1 cellular context compared by ENCODE assay signal in the genomic region with DNA sequence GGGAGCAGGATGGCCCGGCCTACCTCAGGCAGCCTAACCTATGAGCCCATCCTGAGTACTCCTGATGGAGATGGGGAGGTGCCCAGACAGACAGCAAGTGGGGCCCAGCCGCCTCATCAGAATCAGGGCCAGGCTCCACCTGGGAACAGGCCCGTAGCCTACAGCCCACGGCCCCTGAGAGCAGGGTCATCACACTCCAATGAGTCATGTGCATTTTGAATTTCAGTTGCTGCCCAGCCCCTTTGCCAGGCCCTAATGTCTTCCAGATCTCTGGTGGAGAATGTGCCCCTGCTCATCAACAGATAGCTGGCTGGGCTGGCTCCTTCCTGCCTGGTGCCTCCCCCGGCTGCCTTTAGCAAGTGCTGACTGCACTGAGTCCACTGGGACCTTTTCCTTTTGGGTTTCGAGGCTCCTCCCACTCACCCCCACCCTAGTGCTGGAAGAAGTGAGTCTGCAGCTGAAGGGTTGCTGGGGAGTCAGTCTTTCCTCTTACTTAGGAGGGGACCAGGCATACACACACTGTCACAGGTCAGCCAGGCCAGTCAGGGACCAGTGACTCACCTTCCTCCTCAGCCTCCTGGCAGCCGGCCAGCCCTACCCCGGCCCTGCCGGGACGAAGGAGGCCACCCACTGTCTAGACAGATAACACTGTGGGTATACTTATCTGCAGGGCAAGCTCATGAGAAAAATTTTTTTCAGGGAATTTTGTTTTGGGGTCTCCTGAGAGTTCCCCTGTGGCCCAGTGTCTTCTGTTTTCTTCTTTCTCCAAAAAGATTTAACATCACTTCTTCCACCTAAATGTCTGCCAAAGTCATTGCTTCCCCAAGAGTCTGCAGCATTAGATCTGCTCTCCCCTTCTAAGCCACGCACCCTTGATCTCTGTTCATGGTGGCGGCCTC.
TF ChIP-seq lines count a peak whose summit lies in the region.

No MANE protein-coding gene starts in this region.

TF ChIP-seq in K562, 482 proteins besides CTCF, POLR2A, EP300 and RAD21 (continued from another document and continues in another):
- TF ChIP-seq RUNX1 (IDR thresholded peaks at IDR 0.05; ENCODE audit: low read depth) (peak; percentile 37; the same call in 1 of the 2 replicates), MEF2A (IDR thresholded peaks at IDR 0.05; ENCODE audit: control insufficient read depth, low read depth, low read length) (no peak), MBD2 (IDR thresholded peaks at IDR 0.05; ENCODE audit: borderline replicate concordance, low read depth) (peak; percentile 43), ZNF717 (CRISPR knock-in tag; IDR thresholded peaks at IDR 0.05) (no peak), ZBTB17 (CRISPR knock-in tag; IDR thresholded peaks at IDR 0.05) (peak; percentile 76; the same call in 1 of the 2 replicates), ZNF644 (tag; IDR thresholded peaks at IDR 0.05; ENCODE audit: low read depth) (no peak; the same call in 1 of the 2 replicates), SIN3B (IDR thresholded peaks at IDR 0.05; ENCODE audit: low read depth) (no peak), BHLHE40 (IDR thresholded peaks at IDR 0.05; ENCODE audit: low read length) (peak; percentile 46; the same call in 1 of the 2 replicates), ESRRB (CRISPR knock-in tag; IDR thresholded peaks at IDR 0.05; ENCODE audit: borderline replicate concordance) (no peak), NBN (IDR thresholded peaks at IDR 0.05; ENCODE audit: low read depth) (peak; percentile 95), STAT5A (IDR thresholded peaks at IDR 0.05; ENCODE audit: borderline replicate concordance, low read length) (peak; percentile 86; the same call in 1 of the 2 replicates), NFIX (CRISPR knock-in tag; IDR thresholded peaks at IDR 0.05; ENCODE audit: low read depth) (peak; percentile 85), ASH1L (IDR thresholded peaks at IDR 0.05; ENCODE audit: borderline replicate concordance, low read depth, partially characterized antibody) (no peak), MTA3 (IDR thresholded peaks at IDR 0.05; ENCODE audit: borderline replicate concordance) (peak; percentile 95), POLR2AphosphoS5 (IDR thresholded peaks at IDR 0.05; ENCODE audit: control insufficient read depth, insufficient read depth, low read depth, low read length) (peak; percentile 96), ZFX (CRISPR knock-in tag; IDR thresholded peaks at IDR 0.05) (peak; percentile 76), ZNF766 (CRISPR knock-in tag; conservative IDR thresholded peaks at IDR 0.05) (peak; percentile 93), SMAD1 (IDR thresholded peaks at IDR 0.05; ENCODE audit: low read depth, low read length, partially characterized antibody) (peak; percentile 99), TARDBP (IDR thresholded peaks at IDR 0.05) (peak; percentile 77; the same call in 1 of the 2 replicates), EZH2 (IDR thresholded peaks at IDR 0.05; ENCODE audit: borderline replicate concordance, low read depth, low read length) (no peak), TOE1 (IDR thresholded peaks at IDR 0.05; ENCODE audit: borderline replicate concordance) (peak; percentile 48; the same call in 1 of the 2 replicates), TOE1 (CRISPR knock-in tag; IDR thresholded peaks at IDR 0.05; ENCODE audit: borderline replicate concordance, low read depth) (no peak), CBFA2T3 (IDR thresholded peaks at IDR 0.05) (peak; percentile 95), ZNF41 (CRISPR knock-in tag; conservative IDR thresholded peaks at IDR 0.05) (0 out of 2 replicates have a peak, but pooled peaks have one; percentile 19), DPF2 (IDR thresholded peaks at IDR 0.05) (peak; percentile 100), RHOXF2B (CRISPR knock-in tag; conservative IDR thresholded peaks at IDR 0.05) (no peak), SIX5 (IDR thresholded peaks at IDR 0.05; ENCODE audit: borderline replicate concordance in 1 of 2, insufficient read depth in 1 of 2, low read depth in 1 of 2, low read length in 2 of 2) (no peak), CBX5 (IDR thresholded peaks at IDR 0.05; ENCODE audit: borderline replicate concordance, low read depth) (no peak), ZNF197 (CRISPR knock-in tag; IDR thresholded peaks at IDR 0.05; ENCODE audit: low read depth) (0 out of 2 replicates have a peak, but pooled peaks have one; percentile 75), ZNF561 (CRISPR knock-in tag; conservative IDR thresholded peaks at IDR 0.05) (no peak), ZNF668 (CRISPR knock-in tag; IDR thresholded peaks at IDR 0.05) (0 out of 2 replicates have a peak, but pooled peaks have one; percentile 40), TCF7 (IDR thresholded peaks at IDR 0.05; ENCODE audit: borderline replicate concordance) (peak; percentile 78; the same call in 1 of the 2 replicates), ZNF384 (IDR thresholded peaks at IDR 0.05; ENCODE audit: low read depth, low read length) (peak; percentile 77), ESRRA (IDR thresholded peaks at IDR 0.05; ENCODE audit: borderline replicate concordance, low read depth) (peak; percentile 66; the same call in 1 of the 2 replicates)
- TF ChIP-seq, protein P1, sequence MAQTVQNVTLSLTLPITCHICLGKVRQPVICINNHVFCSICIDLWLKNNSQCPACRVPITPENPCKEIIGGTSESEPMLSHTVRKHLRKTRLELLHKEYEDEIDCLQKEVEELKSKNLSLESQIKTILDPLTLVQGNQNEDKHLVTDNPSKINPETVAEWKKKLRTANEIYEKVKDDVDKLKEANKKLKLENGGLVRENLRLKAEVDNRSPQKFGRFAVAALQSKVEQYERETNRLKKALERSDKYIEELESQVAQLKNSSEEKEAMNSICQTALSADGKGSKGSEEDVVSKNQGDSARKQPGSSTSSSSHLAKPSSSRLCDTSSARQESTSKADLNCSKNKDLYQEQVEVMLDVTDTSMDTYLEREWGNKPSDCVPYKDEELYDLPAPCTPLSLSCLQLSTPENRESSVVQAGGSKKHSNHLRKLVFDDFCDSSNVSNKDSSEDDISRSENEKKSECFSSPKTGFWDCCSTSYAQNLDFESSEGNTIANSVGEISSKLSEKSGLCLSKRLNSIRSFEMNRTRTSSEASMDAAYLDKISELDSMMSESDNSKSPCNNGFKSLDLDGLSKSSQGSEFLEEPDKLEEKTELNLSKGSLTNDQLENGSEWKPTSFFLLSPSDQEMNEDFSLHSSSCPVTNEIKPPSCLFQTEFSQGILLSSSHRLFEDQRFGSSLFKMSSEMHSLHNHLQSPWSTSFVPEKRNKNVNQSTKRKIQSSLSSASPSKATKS (CRISPR knock-in tag; IDR thresholded peaks at IDR 0.05) = no peak
- TF ChIP-seq, protein P2, sequence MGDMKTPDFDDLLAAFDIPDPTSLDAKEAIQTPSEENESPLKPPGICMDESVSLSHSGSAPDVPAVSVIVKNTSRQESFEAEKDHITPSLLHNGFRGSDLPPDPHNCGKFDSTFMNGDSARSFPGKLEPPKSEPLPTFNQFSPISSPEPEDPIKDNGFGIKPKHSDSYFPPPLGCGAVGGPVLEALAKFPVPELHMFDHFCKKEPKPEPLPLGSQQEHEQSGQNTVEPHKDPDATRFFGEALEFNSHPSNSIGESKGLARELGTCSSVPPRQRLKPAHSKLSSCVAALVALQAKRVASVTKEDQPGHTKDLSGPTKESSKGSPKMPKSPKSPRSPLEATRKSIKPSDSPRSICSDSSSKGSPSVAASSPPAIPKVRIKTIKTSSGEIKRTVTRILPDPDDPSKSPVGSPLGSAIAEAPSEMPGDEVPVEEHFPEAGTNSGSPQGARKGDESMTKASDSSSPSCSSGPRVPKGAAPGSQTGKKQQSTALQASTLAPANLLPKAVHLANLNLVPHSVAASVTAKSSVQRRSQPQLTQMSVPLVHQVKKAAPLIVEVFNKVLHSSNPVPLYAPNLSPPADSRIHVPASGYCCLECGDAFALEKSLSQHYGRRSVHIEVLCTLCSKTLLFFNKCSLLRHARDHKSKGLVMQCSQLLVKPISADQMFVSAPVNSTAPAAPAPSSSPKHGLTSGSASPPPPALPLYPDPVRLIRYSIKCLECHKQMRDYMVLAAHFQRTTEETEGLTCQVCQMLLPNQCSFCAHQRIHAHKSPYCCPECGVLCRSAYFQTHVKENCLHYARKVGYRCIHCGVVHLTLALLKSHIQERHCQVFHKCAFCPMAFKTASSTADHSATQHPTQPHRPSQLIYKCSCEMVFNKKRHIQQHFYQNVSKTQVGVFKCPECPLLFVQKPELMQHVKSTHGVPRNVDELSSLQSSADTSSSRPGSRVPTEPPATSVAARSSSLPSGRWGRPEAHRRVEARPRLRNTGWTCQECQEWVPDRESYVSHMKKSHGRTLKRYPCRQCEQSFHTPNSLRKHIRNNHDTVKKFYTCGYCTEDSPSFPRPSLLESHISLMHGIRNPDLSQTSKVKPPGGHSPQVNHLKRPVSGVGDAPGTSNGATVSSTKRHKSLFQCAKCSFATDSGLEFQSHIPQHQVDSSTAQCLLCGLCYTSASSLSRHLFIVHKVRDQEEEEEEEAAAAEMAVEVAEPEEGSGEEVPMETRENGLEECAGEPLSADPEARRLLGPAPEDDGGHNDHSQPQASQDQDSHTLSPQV (IDR thresholded peaks at IDR 0.05) = peak; percentile 69
- TF ChIP-seq, protein P3, sequence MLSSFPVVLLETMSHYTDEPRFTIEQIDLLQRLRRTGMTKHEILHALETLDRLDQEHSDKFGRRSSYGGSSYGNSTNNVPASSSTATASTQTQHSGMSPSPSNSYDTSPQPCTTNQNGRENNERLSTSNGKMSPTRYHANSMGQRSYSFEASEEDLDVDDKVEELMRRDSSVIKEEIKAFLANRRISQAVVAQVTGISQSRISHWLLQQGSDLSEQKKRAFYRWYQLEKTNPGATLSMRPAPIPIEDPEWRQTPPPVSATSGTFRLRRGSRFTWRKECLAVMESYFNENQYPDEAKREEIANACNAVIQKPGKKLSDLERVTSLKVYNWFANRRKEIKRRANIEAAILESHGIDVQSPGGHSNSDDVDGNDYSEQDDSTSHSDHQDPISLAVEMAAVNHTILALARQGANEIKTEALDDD (IDR thresholded peaks at IDR 0.05) = peak; percentile 87; the same call in 1 of the 2 replicates
- TF ChIP-seq, protein P4, sequence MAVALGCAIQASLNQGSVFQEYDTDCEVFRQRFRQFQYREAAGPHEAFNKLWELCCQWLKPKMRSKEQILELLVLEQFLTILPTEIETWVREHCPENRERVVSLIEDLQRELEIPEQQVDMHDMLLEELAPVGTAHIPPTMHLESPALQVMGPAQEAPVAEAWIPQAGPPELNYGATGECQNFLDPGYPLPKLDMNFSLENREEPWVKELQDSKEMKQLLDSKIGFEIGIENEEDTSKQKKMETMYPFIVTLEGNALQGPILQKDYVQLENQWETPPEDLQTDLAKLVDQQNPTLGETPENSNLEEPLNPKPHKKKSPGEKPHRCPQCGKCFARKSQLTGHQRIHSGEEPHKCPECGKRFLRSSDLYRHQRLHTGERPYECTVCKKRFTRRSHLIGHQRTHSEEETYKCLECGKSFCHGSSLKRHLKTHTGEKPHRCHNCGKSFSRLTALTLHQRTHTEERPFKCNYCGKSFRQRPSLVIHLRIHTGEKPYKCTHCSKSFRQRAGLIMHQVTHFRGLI (CRISPR knock-in tag; IDR thresholded peaks at IDR 0.05) = no peak
- TF ChIP-seq, protein P5, sequence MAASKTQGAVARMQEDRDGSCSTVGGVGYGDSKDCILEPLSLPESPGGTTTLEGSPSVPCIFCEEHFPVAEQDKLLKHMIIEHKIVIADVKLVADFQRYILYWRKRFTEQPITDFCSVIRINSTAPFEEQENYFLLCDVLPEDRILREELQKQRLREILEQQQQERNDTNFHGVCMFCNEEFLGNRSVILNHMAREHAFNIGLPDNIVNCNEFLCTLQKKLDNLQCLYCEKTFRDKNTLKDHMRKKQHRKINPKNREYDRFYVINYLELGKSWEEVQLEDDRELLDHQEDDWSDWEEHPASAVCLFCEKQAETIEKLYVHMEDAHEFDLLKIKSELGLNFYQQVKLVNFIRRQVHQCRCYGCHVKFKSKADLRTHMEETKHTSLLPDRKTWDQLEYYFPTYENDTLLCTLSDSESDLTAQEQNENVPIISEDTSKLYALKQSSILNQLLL (CRISPR knock-in tag; IDR thresholded peaks at IDR 0.05; ENCODE audit: borderline replicate concordance) = no peak
- TF ChIP-seq, protein P6, sequence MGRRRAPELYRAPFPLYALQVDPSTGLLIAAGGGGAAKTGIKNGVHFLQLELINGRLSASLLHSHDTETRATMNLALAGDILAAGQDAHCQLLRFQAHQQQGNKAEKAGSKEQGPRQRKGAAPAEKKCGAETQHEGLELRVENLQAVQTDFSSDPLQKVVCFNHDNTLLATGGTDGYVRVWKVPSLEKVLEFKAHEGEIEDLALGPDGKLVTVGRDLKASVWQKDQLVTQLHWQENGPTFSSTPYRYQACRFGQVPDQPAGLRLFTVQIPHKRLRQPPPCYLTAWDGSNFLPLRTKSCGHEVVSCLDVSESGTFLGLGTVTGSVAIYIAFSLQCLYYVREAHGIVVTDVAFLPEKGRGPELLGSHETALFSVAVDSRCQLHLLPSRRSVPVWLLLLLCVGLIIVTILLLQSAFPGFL (CRISPR knock-in tag; IDR thresholded peaks at IDR 0.05) = peak; percentile 88; the same call in 1 of the 2 replicates
- TF ChIP-seq, protein P7, sequence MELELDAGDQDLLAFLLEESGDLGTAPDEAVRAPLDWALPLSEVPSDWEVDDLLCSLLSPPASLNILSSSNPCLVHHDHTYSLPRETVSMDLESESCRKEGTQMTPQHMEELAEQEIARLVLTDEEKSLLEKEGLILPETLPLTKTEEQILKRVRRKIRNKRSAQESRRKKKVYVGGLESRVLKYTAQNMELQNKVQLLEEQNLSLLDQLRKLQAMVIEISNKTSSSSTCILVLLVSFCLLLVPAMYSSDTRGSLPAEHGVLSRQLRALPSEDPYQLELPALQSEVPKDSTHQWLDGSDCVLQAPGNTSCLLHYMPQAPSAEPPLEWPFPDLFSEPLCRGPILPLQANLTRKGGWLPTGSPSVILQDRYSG (tag; conservative IDR thresholded peaks at IDR 0.05; ENCODE audit: low read depth) = no peak
- TF ChIP-seq, protein P8, sequence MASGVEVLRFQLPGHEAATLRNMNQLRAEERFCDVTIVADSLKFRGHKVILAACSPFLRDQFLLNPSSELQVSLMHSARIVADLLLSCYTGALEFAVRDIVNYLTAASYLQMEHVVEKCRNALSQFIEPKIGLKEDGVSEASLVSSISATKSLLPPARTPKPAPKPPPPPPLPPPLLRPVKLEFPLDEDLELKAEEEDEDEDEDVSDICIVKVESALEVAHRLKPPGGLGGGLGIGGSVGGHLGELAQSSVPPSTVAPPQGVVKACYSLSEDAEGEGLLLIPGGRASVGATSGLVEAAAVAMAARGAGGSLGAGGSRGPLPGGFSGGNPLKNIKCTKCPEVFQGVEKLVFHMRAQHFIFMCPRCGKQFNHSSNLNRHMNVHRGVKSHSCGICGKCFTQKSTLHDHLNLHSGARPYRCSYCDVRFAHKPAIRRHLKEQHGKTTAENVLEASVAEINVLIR (CRISPR knock-in tag; IDR thresholded peaks at IDR 0.05) = 0 out of 2 replicates have a peak, but pooled peaks have one; percentile 4
- TF ChIP-seq, protein P9, sequence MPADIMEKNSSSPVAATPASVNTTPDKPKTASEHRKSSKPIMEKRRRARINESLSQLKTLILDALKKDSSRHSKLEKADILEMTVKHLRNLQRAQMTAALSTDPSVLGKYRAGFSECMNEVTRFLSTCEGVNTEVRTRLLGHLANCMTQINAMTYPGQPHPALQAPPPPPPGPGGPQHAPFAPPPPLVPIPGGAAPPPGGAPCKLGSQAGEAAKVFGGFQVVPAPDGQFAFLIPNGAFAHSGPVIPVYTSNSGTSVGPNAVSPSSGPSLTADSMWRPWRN (IDR thresholded peaks at IDR 0.05; ENCODE audit: low read depth) = no peak
- TF ChIP-seq, protein P10, sequence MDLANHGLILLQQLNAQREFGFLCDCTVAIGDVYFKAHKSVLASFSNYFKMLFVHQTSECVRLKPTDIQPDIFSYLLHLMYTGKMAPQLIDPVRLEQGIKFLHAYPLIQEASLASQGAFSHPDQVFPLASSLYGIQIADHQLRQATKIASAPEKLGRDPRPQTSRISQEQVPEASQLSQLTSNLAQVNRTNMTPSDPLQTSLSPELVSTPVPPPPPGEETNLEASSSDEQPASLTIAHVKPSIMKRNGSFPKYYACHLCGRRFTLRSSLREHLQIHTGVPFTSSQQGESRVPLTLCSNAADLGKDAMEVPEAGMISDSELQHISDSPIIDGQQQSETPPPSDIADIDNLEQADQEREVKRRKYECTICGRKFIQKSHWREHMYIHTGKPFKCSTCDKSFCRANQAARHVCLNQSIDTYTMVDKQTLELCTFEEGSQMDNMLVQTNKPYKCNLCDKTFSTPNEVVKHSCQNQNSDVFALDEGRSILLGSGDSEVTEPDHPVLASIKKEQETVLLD (IDR thresholded peaks at IDR 0.05) = peak; percentile 81
